17 cellular contexts compared by ENCODE assay signal in genomic region chr10:132385721-132386418, GRCh38. TPM values are rescaled to one million over a fixed set of nuclear protein-coding genes. Genes with fewer than 3 reads are reported as not detected.
DNase-seq lines count a peak whose midpoint lies in the region; ATAC-seq and TF ChIP-seq lines count a peak whose summit lies in the region.
"Had no signal": no experiment of that assay in that cellular context is flagged by ENCODE, and none has a peak within 500 bp of the region (broad histone marks: within the 10 kb centered on the region; RNA-seq: fewer than 3 reads in every experiment).

No MANE protein-coding gene starts in this region.

- H3K4me1 ChIP-seq in RWPE2 (ENCODE audit: insufficient read depth, poor library complexity, severe bottlenecking), result no peaks in the 10 kb centered on the region
- peaks cover 14% of the 10 kb centered on the region for H3K4me1 ChIP-seq in lower lobe of right lung

- H3K4me3 ChIP-seq in RWPE2 (ENCODE audit: severe bottlenecking) (no peak overlapping the region), lower lobe of right lung (no peak overlapping the region)

- peak; percentile 11 for DNase-seq in activated naive CD4-positive, alpha-beta T cell treated with anti-CD3 and anti-CD28 coated beads, Interleukin-2, amount 10 ng/mL, durations not matched to agents 7 days and 5 days
- no peak for DNase-seq in activated naive CD4-positive, alpha-beta T cell treated with Interleukin-2 at 50 U/mL for 16 hours
- DNase-seq in RWPE2 (ENCODE audit: low spot score) (peak; percentile 41), lower lobe of right lung (peak; percentile 44), ACHN (no peak), HK-2 (ENCODE audit: unreplicated experiment) (no peak)
- DNase-seq: activated CD4-positive, alpha-beta memory T cell treated with anti-CD3 and anti-CD28 coated beads, Interleukin-2, amount 10 ng/mL, durations not matched to agents 7 days and 5 days; foreskin melanocyte; NCI-H1694 treated with DMSO at 0.1 percent for 48 hours; NCI-H226; RPMI8226; stimulated activated CD4-positive, alpha-beta T cell treated with anti-CD3 and anti-CD28 coated beads, Interleukin-15, amount 100 ng/mL, for 24 hours; SW 1271 had no signal

- H3K36me3 ChIP-seq in RWPE2 (ENCODE audit: low read depth), result no peaks in the 10 kb centered on the region
- no peaks in the 10 kb centered on the region for H3K36me3 ChIP-seq in lower lobe of right lung

- H3K4me3 Mint-ChIP-seq in activated naive CD4-positive, alpha-beta T cell treated with anti-CD3 and anti-CD28 coated beads, Interleukin-2, amount 10 ng/mL, durations not matched to agents 7 days and 5 days, result no peak overlapping the region
- no peak overlapping the region for H3K4me3 Mint-ChIP-seq in stimulated activated memory B cell treated with anti-CD40 and anti-IgM and Interleukin-4, amounts not matched to agents 10 μg/mL and 1 μg/mL and 100 μg/mL, for 72 hours
- H3K4me3 Mint-ChIP-seq: activated CD4-positive, alpha-beta memory T cell treated with anti-CD3 and anti-CD28 coated beads, Interleukin-2, amount 10 ng/mL, durations not matched to agents 7 days and 5 days had no signal

- H3K27me3 ChIP-seq in RWPE2 (ENCODE audit: insufficient read depth, poor library complexity, severe bottlenecking) (no peaks in the 10 kb centered on the region), lower lobe of right lung (ENCODE audit: low read depth) (no peaks in the 10 kb centered on the region)

- H3K27ac Mint-ChIP-seq in activated naive CD4-positive, alpha-beta T cell treated with anti-CD3 and anti-CD28 coated beads, Interleukin-2, amount 10 ng/mL, durations not matched to agents 7 days and 5 days, result peak overlapping the region; percentile 64
- H3K27ac Mint-ChIP-seq in stimulated activated memory B cell treated with anti-CD40 and anti-IgM and Interleukin-4, amounts not matched to agents 10 μg/mL and 1 μg/mL and 100 μg/mL, for 72 hours, result peak overlapping the region; percentile 3
- H3K27ac Mint-ChIP-seq: activated CD4-positive, alpha-beta memory T cell treated with anti-CD3 and anti-CD28 coated beads, Interleukin-2, amount 10 ng/mL, durations not matched to agents 7 days and 5 days; activated T-helper 2 cell treated with anti-CD3 and anti-CD28 coated beads, Interferon-gamma antibody, Interleukin-2, Interleukin-4, amounts not matched to agents 10 μg/mL and 5 μg/mL and 100 μg/mL, durations not matched to agents 14 hours and 24 hours and 36 hours had no signal

- ATAC-seq in RWPE2 (ENCODE audit: low read depth) (no peak), lower lobe of right lung (no peak), HG03097 (IDR thresholded peaks at IDR 0.05; ENCODE audit: low FRiP score, unreplicated experiment) (no peak)
- ATAC-seq in stimulated activated memory B cell treated with anti-CD40 and anti-IgM and Interleukin-4, amounts not matched to agents 10 μg/mL and 1 μg/mL and 100 μg/mL, for 72 hours, result no peak
- ATAC-seq: HepG2 had no signal

- intact Hi-C loops in lower lobe of right lung (cut with DNase I), result loop anchor here (5.0 kb wide), 1 partner anchor 66 kb away; no protein-coding TSS in a partner anchor

- CTCF ChIA-PET in activated naive CD4-positive, alpha-beta T cell treated with anti-CD3 and anti-CD28 coated beads, Interleukin-2, amount 10 ng/mL, durations not matched to agents 7 days and 5 days (lab: Charles Lee), result no interaction called here

- peaks cover 22% of the 10 kb centered on the region for H3K27me3 Mint-ChIP-seq in activated naive CD4-positive, alpha-beta T cell treated with anti-CD3 and anti-CD28 coated beads, Interleukin-2, amount 10 ng/mL, durations not matched to agents 7 days and 5 days
- H3K27me3 Mint-ChIP-seq in stimulated activated memory B cell treated with anti-CD40 and anti-IgM and Interleukin-4, amounts not matched to agents 10 μg/mL and 1 μg/mL and 100 μg/mL, for 72 hours, result no peaks in the 10 kb centered on the region
- H3K27me3 Mint-ChIP-seq: activated CD4-positive, alpha-beta memory T cell treated with anti-CD3 and anti-CD28 coated beads, Interleukin-2, amount 10 ng/mL, durations not matched to agents 7 days and 5 days had no signal

- in situ Hi-C loops in ACHN (cut with HindIII; ENCODE audit: low pct_ligation_motif_present, low pct_unique_long_range_greater_than_20kb, low sequenced_read_pairs), result no loop called here

- H3K27ac ChIP-seq in RWPE2 (ENCODE audit: poor library complexity, severe bottlenecking) (no peak overlapping the region), lower lobe of right lung (no peak overlapping the region)

- no peak for TF ChIP-seq CTCF in RWPE2 (IDR thresholded peaks at IDR 0.05; ENCODE audit: poor library complexity, severe bottlenecking)
- no peak for TF ChIP-seq CTCF in lower lobe of right lung (IDR thresholded peaks at IDR 0.05)

- no peaks in the 10 kb centered on the region for H3K9me3 Mint-ChIP-seq in activated naive CD4-positive, alpha-beta T cell treated with anti-CD3 and anti-CD28 coated beads, Interleukin-2, amount 10 ng/mL, durations not matched to agents 7 days and 5 days
- no peaks in the 10 kb centered on the region for H3K9me3 Mint-ChIP-seq in stimulated activated memory B cell treated with anti-CD40 and anti-IgM and Interleukin-4, amounts not matched to agents 10 μg/mL and 1 μg/mL and 100 μg/mL, for 72 hours
- H3K9me3 Mint-ChIP-seq: activated CD4-positive, alpha-beta memory T cell treated with anti-CD3 and anti-CD28 coated beads, Interleukin-2, amount 10 ng/mL, durations not matched to agents 7 days and 5 days; activated T-helper 2 cell treated with anti-CD3 and anti-CD28 coated beads, Interferon-gamma antibody, Interleukin-2, Interleukin-4, amounts not matched to agents 10 μg/mL and 5 μg/mL and 100 μg/mL, durations not matched to agents 14 hours and 24 hours and 36 hours had no signal

- H3K9me3 ChIP-seq in RWPE2 (ENCODE audit: severe bottlenecking), result no peaks in the 10 kb centered on the region
- no peaks in the 10 kb centered on the region for H3K9me3 ChIP-seq in lower lobe of right lung

- peaks cover 13% of the 10 kb centered on the region for H3K4me1 Mint-ChIP-seq in activated naive CD4-positive, alpha-beta T cell treated with anti-CD3 and anti-CD28 coated beads, Interleukin-2, amount 10 ng/mL, durations not matched to agents 7 days and 5 days
- H3K4me1 Mint-ChIP-seq in stimulated activated memory B cell treated with anti-CD40 and anti-IgM and Interleukin-4, amounts not matched to agents 10 μg/mL and 1 μg/mL and 100 μg/mL, for 72 hours, result peaks cover 20% of the 10 kb centered on the region

- no peaks in the 10 kb centered on the region for H3K36me3 Mint-ChIP-seq in activated naive CD4-positive, alpha-beta T cell treated with anti-CD3 and anti-CD28 coated beads, Interleukin-2, amount 10 ng/mL, durations not matched to agents 7 days and 5 days
- H3K36me3 Mint-ChIP-seq in stimulated activated memory B cell treated with anti-CD40 and anti-IgM and Interleukin-4, amounts not matched to agents 10 μg/mL and 1 μg/mL and 100 μg/mL, for 72 hours, result no peaks in the 10 kb centered on the region

RNA-seq across cellular contexts. Expression of gene PWWP2B, which starts 11.1 kb away (rescaled TPM):
- total RNA-seq in lower lobe of right lung, result 25.2 TPM

RNA-seq across cellular contexts. Expression of gene LRRC27, which starts 53.9 kb away (rescaled TPM):
- 15.5 TPM for total RNA-seq in lower lobe of right lung

Comparison
In these comparisons a context has a peak if more than half of its experiments do, and no peak if none do; other contexts are left out.
1. DNase-seq: peak in activated naive CD4-positive, alpha-beta T cell treated with anti-CD3 and anti-CD28 coated beads, Interleukin-2, amount 10 ng/mL, durations not matched to agents 7 days and 5 days (single experiment), RWPE2 (single experiment) and lower lobe of right lung (single experiment); none in activated naive CD4-positive, alpha-beta T cell treated with Interleukin-2 at 50 U/mL for 16 hours (single experiment), ACHN (single experiment) and HK-2 (single experiment).